20 cellular contexts compared by ENCODE assay signal in genomic region chr10:32854435-32854834, GRCh38.
DNase-seq lines count a peak whose midpoint lies in the region; ATAC-seq and TF ChIP-seq lines count a peak whose summit lies in the region.
"Had no signal": no experiment of that assay in that cellular context is flagged by ENCODE, and none has a peak within 500 bp of the region (broad histone marks: within the 10 kb centered on the region; RNA-seq: fewer than 3 reads in every experiment).

No MANE protein-coding gene starts in this region.

- H3K9ac ChIP-seq in PC-3 (ENCODE audit: low read length), result no peak overlapping the region
- H3K9ac ChIP-seq: BLaER1 treated with 17β-estradiol and CSF1 and Interleukin-3, amounts not matched to agents 10 nM and 100 nM had no signal

- CTCF ChIA-PET in CD4-positive, alpha-beta memory T cell (lab: Charles Lee; ENCODE audit: partially characterized antibody), result no interaction called here
- CTCF ChIA-PET in PC-3 (lab: Charles Lee), result no interaction called here
- CTCF ChIA-PET in activated CD8-positive, alpha-beta T cell treated with anti-CD3 and anti-CD28 coated beads for 36 hours (lab: Charles Lee), result no interaction called here

- TF ChIP-seq CTCF in PC-3 (conservative IDR thresholded peaks at IDR 0.05; ENCODE audit: low read depth, low read length), result no peak
- TF ChIP-seq CTCF in activated CD8-positive, alpha-beta T cell treated with anti-CD3 and anti-CD28 coated beads for 36 hours (IDR thresholded peaks at IDR 0.05), result no peak

- no peak overlapping the region for H3K4me3 ChIP-seq in CD4-positive, alpha-beta memory T cell (ENCODE audit: low read length in 2 of 2)
- H3K4me3 ChIP-seq in Jurkat, Clone E6-1 (ENCODE audit: low read length), result no peak overlapping the region
- no peak overlapping the region for H3K4me3 ChIP-seq in PC-3 (ENCODE audit: low read length)
- H3K4me3 ChIP-seq: A549; BLaER1 treated with 17β-estradiol and CSF1 and Interleukin-3, amounts not matched to agents 10 nM and 100 nM had no signal

- H3K4me1 ChIP-seq in CD4-positive, alpha-beta memory T cell (ENCODE audit: insufficient read depth, low read length), result no peaks in the 10 kb centered on the region
- peaks cover 10% of the 10 kb centered on the region; the same call in 1 of the 2 replicates for H3K4me1 ChIP-seq in PC-3 (ENCODE audit: insufficient read depth, low read length)
- H3K4me1 ChIP-seq: A549; BLaER1 treated with 17β-estradiol and CSF1 and Interleukin-3, amounts not matched to agents 10 nM and 100 nM had no signal

- H3K27me3 Mint-ChIP-seq in CD4-positive, alpha-beta memory T cell, result no peaks in the 10 kb centered on the region
- no peaks in the 10 kb centered on the region for H3K27me3 Mint-ChIP-seq in activated CD8-positive, alpha-beta T cell treated with anti-CD3 and anti-CD28 coated beads for 36 hours
- H3K27me3 Mint-ChIP-seq: CD4-positive, alpha-beta T cell had no signal

- H3K27me3 ChIP-seq in CD4-positive, alpha-beta memory T cell (ENCODE audit: insufficient read depth, low read length), result no peaks in the 10 kb centered on the region
- no peaks in the 10 kb centered on the region for H3K27me3 ChIP-seq in PC-3 (ENCODE audit: low read length)
- H3K27me3 ChIP-seq: BLaER1 treated with 17β-estradiol and CSF1 and Interleukin-3, amounts not matched to agents 10 nM and 100 nM had no signal

- no peaks in the 10 kb centered on the region for H3K79me2 ChIP-seq in PC-3 (ENCODE audit: low read length)

- H3K27ac ChIP-seq in CD4-positive, alpha-beta memory T cell (ENCODE audit: low read depth, low read length), result no peak overlapping the region
- H3K27ac ChIP-seq in PC-3 (ENCODE audit: low read length), result no peak overlapping the region
- H3K27ac ChIP-seq: 22Rv1; A549; BLaER1 treated with 17β-estradiol and CSF1 and Interleukin-3, amounts not matched to agents 10 nM and 100 nM; C4-2B had no signal

- no peak overlapping the region for H2AFZ ChIP-seq in PC-3 (ENCODE audit: low read length)

- no peaks in the 10 kb centered on the region for H3K36me3 ChIP-seq in CD4-positive, alpha-beta memory T cell (ENCODE audit: insufficient read depth, low read length)
- H3K36me3 ChIP-seq in PC-3 (ENCODE audit: low read depth, low read length), result no peaks in the 10 kb centered on the region
- H3K36me3 ChIP-seq: BLaER1 treated with 17β-estradiol and CSF1 and Interleukin-3, amounts not matched to agents 10 nM and 100 nM had no signal

- BruUV-seq in PC-3 (replicated peaks; lab: Mats Ljungman, UMichigan), result no TSS peak

- H3K27ac Mint-ChIP-seq in CD4-positive, alpha-beta memory T cell, result no peak overlapping the region
- no peak overlapping the region for H3K27ac Mint-ChIP-seq in activated CD8-positive, alpha-beta T cell treated with anti-CD3 and anti-CD28 coated beads for 36 hours
- H3K27ac Mint-ChIP-seq: B cell; CD4-positive, alpha-beta T cell; CD8-positive, alpha-beta memory T cell had no signal

- no peaks in the 10 kb centered on the region for H3K9me2 ChIP-seq in PC-3 (replicated peaks; ENCODE audit: low read length)

- H3K4me1 Mint-ChIP-seq in CD4-positive, alpha-beta memory T cell, result peaks cover 4 to 9% (median 9%) of the 10 kb centered on the region in 4 donors
- no peaks in the 10 kb centered on the region for H3K4me1 Mint-ChIP-seq in activated CD8-positive, alpha-beta T cell treated with anti-CD3 and anti-CD28 coated beads for 36 hours (ENCODE audit: low read depth)
- H3K4me1 Mint-ChIP-seq: B cell had no signal

- intact Hi-C loops in CD4-positive, alpha-beta memory T cell (cut with micrococcal nuclease), result no loop called here
- intact Hi-C loops in PC-3 (cut with micrococcal nuclease), result loop anchor here (5.0 kb wide), 1 partner anchor 153 kb away; no protein-coding TSS in a partner anchor
- intact Hi-C loops in activated CD8-positive, alpha-beta T cell treated with anti-CD3 and anti-CD28 coated beads for 36 hours (cut with micrococcal nuclease), result no loop called here

- H3F3A ChIP-seq in PC-3 (ENCODE audit: low read length, unreplicated experiment), result no peaks in the 10 kb centered on the region

- POLR2A ChIA-PET in CD4-positive, alpha-beta memory T cell (lab: Charles Lee; ENCODE audit: partially characterized antibody), result no interaction called here
- POLR2A ChIA-PET in PC-3 (lab: Charles Lee; ENCODE audit: unreplicated experiment), result interaction anchor here (0.7 kb wide), 1 partner anchor 15 kb away, joined by 3 read pairs; no protein-coding TSS in a partner anchor
- POLR2A ChIA-PET in activated CD8-positive, alpha-beta T cell treated with anti-CD3 and anti-CD28 coated beads for 36 hours (lab: Charles Lee), result no interaction called here

- 0 out of 2 replicates have a peak overlapping the region, but pooled peaks have one; percentile 0 for H3K4me2 ChIP-seq in PC-3 (ENCODE audit: low read length)
- H3K4me2 ChIP-seq: A549; BLaER1 treated with 17β-estradiol and CSF1 and Interleukin-3, amounts not matched to agents 10 nM and 100 nM had no signal

- H3K36me3 Mint-ChIP-seq in CD4-positive, alpha-beta memory T cell, result peaks cover 0 to 4% of the 10 kb centered on the region in 2 donors
- no peaks in the 10 kb centered on the region for H3K36me3 Mint-ChIP-seq in activated CD8-positive, alpha-beta T cell treated with anti-CD3 and anti-CD28 coated beads for 36 hours (ENCODE audit: low read depth)

- H4K20me1 ChIP-seq in PC-3 (ENCODE audit: low read length), result no peaks in the 10 kb centered on the region
- H4K20me1 ChIP-seq: BLaER1 treated with 17β-estradiol and CSF1 and Interleukin-3, amounts not matched to agents 10 nM and 100 nM had no signal

- peak in 3 of 5 donors; percentile 0 to 14 (median 5) for DNase-seq in CD4-positive, alpha-beta memory T cell
- peak; percentile 39 for DNase-seq in Jurkat, Clone E6-1 (ENCODE audit: low read depth, low spot score)
- DNase-seq in PC-3, result peak; percentile 67
- no peak for DNase-seq in activated CD8-positive, alpha-beta T cell treated with anti-CD3 and anti-CD28 coated beads for 36 hours
- DNase-seq in HuH-7.5 (ENCODE audit: low spot score), result no peak
- DNase-seq in nucleus accumbens (lab: John Stamatoyannopoulos, UW), result no peak
- DNase-seq: AML-193; CD4-positive, alpha-beta T cell; CD8-positive, alpha-beta memory T cell; COR-L47; DMS 273 treated with DMSO at 0.1 percent for 48 hours; DMS153; DMS53; DMS79; GF-D8 had no signal

- peaks cover 0 to 2% (median 0%) of the 10 kb centered on the region in 8 donors for H3K9me3 Mint-ChIP-seq in CD4-positive, alpha-beta memory T cell
- no peaks in the 10 kb centered on the region for H3K9me3 Mint-ChIP-seq in activated CD8-positive, alpha-beta T cell treated with anti-CD3 and anti-CD28 coated beads for 36 hours
- H3K9me3 Mint-ChIP-seq: CD4-positive, alpha-beta T cell; CD8-positive, alpha-beta memory T cell had no signal

- H3K9me3 ChIP-seq in CD4-positive, alpha-beta memory T cell (ENCODE audit: control insufficient read depth in 1 of 2, low read length in 2 of 2), result no peaks in the 10 kb centered on the region
- no peaks in the 10 kb centered on the region for H3K9me3 ChIP-seq in PC-3 (ENCODE audit: low read length)

- peak; percentile 100 for ATAC-seq in PC-3
- ATAC-seq in activated CD8-positive, alpha-beta T cell treated with anti-CD3 and anti-CD28 coated beads for 36 hours, result no peak
- ATAC-seq: A549 had no signal

- H3K4me3 Mint-ChIP-seq in CD4-positive, alpha-beta memory T cell, result peak overlapping the region in 1 of 8 donors; percentile 37
- no peak overlapping the region for H3K4me3 Mint-ChIP-seq in activated CD8-positive, alpha-beta T cell treated with anti-CD3 and anti-CD28 coated beads for 36 hours
- H3K4me3 Mint-ChIP-seq: B cell; CD4-positive, alpha-beta T cell; CD8-positive, alpha-beta memory T cell had no signal

Comparison
In these comparisons a context has a peak if more than half of its experiments do, and no peak if none do; other contexts are left out.
1. DNase-seq: peak in CD4-positive, alpha-beta memory T cell (3 of 5), Jurkat, Clone E6-1 (single experiment) and PC-3 (single experiment); none in activated CD8-positive, alpha-beta T cell treated with anti-CD3 and anti-CD28 coated beads for 36 hours (single experiment), HuH-7.5 (single experiment) and nucleus accumbens (0 of 56).